Comparison of ENCODE assay signal across 10 cellular contexts in genomic region chr11:95242202-95242989, GRCh38. TPM values are rescaled to one million over a fixed set of nuclear protein-coding genes. Genes with fewer than 3 reads are reported as not detected.
DNase-seq lines count a peak whose midpoint lies in the region; ATAC-seq and TF ChIP-seq lines count a peak whose summit lies in the region.
"Had no signal": no experiment of that assay in that cellular context is flagged by ENCODE, and none has a peak within 500 bp of the region (broad histone marks: within the 10 kb centered on the region; RNA-seq: fewer than 3 reads in every experiment).

No MANE protein-coding gene starts in this region.

- H3K4me3 ChIP-seq in ACC112 (ENCODE audit: low read depth, low read length), result peak overlapping the region; percentile 52
- H3K4me3 ChIP-seq: SK-N-MC had no signal

- peak overlapping the region; percentile 57 for H2AFZ ChIP-seq in ACC112 (ENCODE audit: low read length, unreplicated experiment)

- peak; percentile 56 for ATAC-seq in GM19467 (IDR thresholded peaks at IDR 0.05; ENCODE audit: unreplicated experiment)
- peak; percentile 52 for ATAC-seq in HG03139 (IDR thresholded peaks at IDR 0.05; ENCODE audit: unreplicated experiment)
- ATAC-seq in natural killer cell, result no peak

- DNase-seq in natural killer cell (no peak), NCI-H2081 (lab: John Stamatoyannopoulos, UW) (no peak), pons (ENCODE audit: low spot score) (no peak)
- no peak for DNase-seq in effector CD8-positive, alpha-beta T cell (lab: John Stamatoyannopoulos, UW)
- DNase-seq: NCI-H1092 had no signal

- H3K4me3 Mint-ChIP-seq in dendritic cell treated with granulocyte-macrophage colony-stimulating factor and Interleukin-4, amounts not matched to agents 40 ng/mL and 50 ng/mL, for 4 days, result peak overlapping the region; percentile 57
- no peak overlapping the region for H3K4me3 Mint-ChIP-seq in natural killer cell

- no peaks in the 10 kb centered on the region for H3K4me1 ChIP-seq in ACC112 (ENCODE audit: control insufficient read depth, insufficient read depth, low read length, unreplicated experiment)

- no peaks in the 10 kb centered on the region for H3K36me3 Mint-ChIP-seq in dendritic cell treated with granulocyte-macrophage colony-stimulating factor and Interleukin-4, amounts not matched to agents 40 ng/mL and 50 ng/mL, for 4 days (ENCODE audit: low read depth)
- H3K36me3 Mint-ChIP-seq in natural killer cell, result no peaks in the 10 kb centered on the region

- no peaks in the 10 kb centered on the region for H3K27me3 Mint-ChIP-seq in dendritic cell treated with granulocyte-macrophage colony-stimulating factor and Interleukin-4, amounts not matched to agents 40 ng/mL and 50 ng/mL, for 4 days
- H3K27me3 Mint-ChIP-seq in natural killer cell (ENCODE audit: low read depth in 2 of 2), result peaks cover 4 to 35% of the 10 kb centered on the region in 2 donors

- no peaks in the 10 kb centered on the region for H3K9me3 Mint-ChIP-seq in dendritic cell treated with granulocyte-macrophage colony-stimulating factor and Interleukin-4, amounts not matched to agents 40 ng/mL and 50 ng/mL, for 4 days
- no peaks in the 10 kb centered on the region for H3K9me3 Mint-ChIP-seq in natural killer cell

- intact Hi-C loops in dendritic cell treated with granulocyte-macrophage colony-stimulating factor and Interleukin-4, amounts not matched to agents 40 ng/mL and 50 ng/mL, for 4 days (cut with micrococcal nuclease), result no loop called here
- intact Hi-C loops in natural killer cell (cut with micrococcal nuclease), result no loop called here

- peaks cover 44% of the 10 kb centered on the region for H3K4me1 Mint-ChIP-seq in dendritic cell treated with granulocyte-macrophage colony-stimulating factor and Interleukin-4, amounts not matched to agents 40 ng/mL and 50 ng/mL, for 4 days (ENCODE audit: low read depth)
- H3K4me1 Mint-ChIP-seq in natural killer cell, result no peaks in the 10 kb centered on the region

- no peaks in the 10 kb centered on the region for H3K79me2 ChIP-seq in ACC112 (ENCODE audit: control insufficient read depth, insufficient read depth, low read length, unreplicated experiment)

- H3K36me3 ChIP-seq in ACC112 (ENCODE audit: insufficient read depth, low read length), result no peaks in the 10 kb centered on the region

- H3K27me3 ChIP-seq in ACC112 (ENCODE audit: insufficient read depth, low read length), result no peaks in the 10 kb centered on the region

- H3K27ac ChIP-seq in ACC112 (ENCODE audit: low read depth, low read length), result no peak overlapping the region
- H3K27ac ChIP-seq: SK-N-MC had no signal

- peak overlapping the region; percentile 90 for H3K27ac Mint-ChIP-seq in dendritic cell treated with granulocyte-macrophage colony-stimulating factor and Interleukin-4, amounts not matched to agents 40 ng/mL and 50 ng/mL, for 4 days
- H3K27ac Mint-ChIP-seq in natural killer cell, result no peak overlapping the region

- TF ChIP-seq CTCF in natural killer cell (IDR thresholded peaks at IDR 0.05), result no peak

RNA-seq across cellular contexts. Expression of gene SESN3, which starts 11.4 kb away (rescaled TPM):
- 10 to 100 TPM in 1 of 3 donors, 1 to 10 TPM in 2; 5.5 to 10.2 (median 7.6) TPM for total RNA-seq in natural killer cell

Comparison
In these comparisons a context has a peak if more than half of its experiments do, and no peak if none do; other contexts are left out.
1. ATAC-seq: peak in GM19467 (single experiment) and HG03139 (single experiment); none in natural killer cell (0 of 3).